In the genomic region with DNA sequence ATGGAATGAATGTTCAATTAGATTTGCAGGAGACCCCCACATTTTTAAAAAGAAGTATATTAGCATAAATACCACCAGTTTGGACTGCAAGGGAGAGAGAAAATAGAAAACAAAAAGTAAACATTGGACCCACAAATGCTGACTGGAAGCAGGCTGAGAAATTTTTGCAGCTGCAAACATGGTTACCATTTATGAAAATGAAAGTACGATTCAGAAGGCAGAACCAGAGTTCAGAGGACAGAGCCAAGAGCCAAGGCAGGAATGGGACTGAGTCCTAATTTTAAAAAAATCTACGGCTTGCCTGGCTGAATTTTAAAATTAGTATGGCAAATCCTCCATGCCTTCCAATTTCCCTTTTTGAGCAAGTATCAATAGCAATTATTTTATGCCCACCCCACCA, we compare ENCODE assay signal across 37 cellular contexts.
"Had no signal": no experiment of that assay in that cellular context is flagged by ENCODE, and none has a peak within 500 bp of the region (broad histone marks: within the 10 kb centered on the region; RNA-seq: fewer than 3 reads in every experiment).

No MANE protein-coding gene starts in this region.

- H3K9me3 Mint-ChIP-seq: activated naive CD4-positive, alpha-beta T cell treated with anti-CD3 and anti-CD28 coated beads for 36 hours; activated naive CD4-positive, alpha-beta T cell treated with anti-CD3 and anti-CD28 coated beads, Interleukin-2, amount 10 ng/mL, durations not matched to agents 7 days and 5 days; activated naive CD4-positive, alpha-beta T cell treated with anti-CD3 and anti-CD28 coated beads, Interleukin-2, amount 50 U/mL, for 24 hours; activated naive CD8-positive, alpha-beta T cell treated with anti-CD3 and anti-CD28 coated beads for 36 hours; activated naive CD8-positive, alpha-beta T cell treated with anti-CD3 and anti-CD28 coated beads, Interleukin-2, amount 10 ng/mL, durations not matched to agents 7 days and 5 days; activated naive CD8-positive, alpha-beta T cell treated with anti-CD3 and anti-CD28 coated beads, Interleukin-2, amount 50 U/mL, for 24 hours; activated T-cell treated with anti-CD3 and anti-CD28 coated beads, Interleukin-2, amount 50 U/mL, for 24 hours; activated T-cell treated with anti-CD3 and anti-CD28 coated beads, Interleukin-2, amount 50 U/mL, for 72 hours; activated T-helper 1 cell treated with anti-CD3 and anti-CD28 coated beads, Interleukin-12 subunit alpha, Interleukin-12 subunit beta, Interleukin-2, Interleukin-4 antibody, amounts not matched to agents 30 ng/mL and 10 ng/mL and 1 ng/mL, durations not matched to agents 14 hours and 24 hours and 36 hours; activated T-helper 17 cell treated with anti-CD3 and anti-CD28 coated beads, Interleukin-2, amount 50 U/mL, for 72 hours; activated T-helper 2 cell treated with anti-CD3 and anti-CD28 coated beads, Interferon-gamma antibody, Interleukin-2, Interleukin-4, amounts not matched to agents 10 μg/mL and 5 μg/mL and 100 μg/mL, durations not matched to agents 14 hours and 24 hours and 36 hours had no signal

- H3K36me3 ChIP-seq: adrenal gland, ascending aorta, brain microvascular endothelial cell, breast epithelium, cardiac muscle cell had no signal

- H3K4me1 ChIP-seq: adrenal gland, ascending aorta, body of pancreas, breast epithelium had no signal

- H3K27ac Mint-ChIP-seq: activated naive CD4-positive, alpha-beta T cell treated with anti-CD3 and anti-CD28 coated beads for 36 hours; activated naive CD4-positive, alpha-beta T cell treated with anti-CD3 and anti-CD28 coated beads, Interleukin-2, amount 10 ng/mL, durations not matched to agents 7 days and 5 days; activated naive CD4-positive, alpha-beta T cell treated with anti-CD3 and anti-CD28 coated beads, Interleukin-2, amount 50 U/mL, for 24 hours; activated naive CD4-positive, alpha-beta T cell treated with anti-CD3 and anti-CD28 coated beads, Interleukin-2, amount 50 U/mL, for 72 hours; activated naive CD8-positive, alpha-beta T cell; activated naive CD8-positive, alpha-beta T cell treated with anti-CD3 and anti-CD28 coated beads for 36 hours; activated naive CD8-positive, alpha-beta T cell treated with anti-CD3 and anti-CD28 coated beads, Interleukin-2, amount 10 ng/mL, durations not matched to agents 7 days and 5 days; activated naive CD8-positive, alpha-beta T cell treated with anti-CD3 and anti-CD28 coated beads, Interleukin-2, amount 50 U/mL, for 24 hours; activated T-cell treated with anti-CD3 and anti-CD28 coated beads, Interleukin-2, amount 50 U/mL, for 24 hours; activated T-cell treated with anti-CD3 and anti-CD28 coated beads, Interleukin-2, amount 50 U/mL, for 72 hours; activated T-helper 1 cell treated with anti-CD3 and anti-CD28 coated beads, Interleukin-12 subunit alpha, Interleukin-12 subunit beta, Interleukin-2, Interleukin-4 antibody, amounts not matched to agents 30 ng/mL and 10 ng/mL and 1 ng/mL, durations not matched to agents 14 hours and 24 hours and 36 hours; activated T-helper 17 cell treated with anti-CD3 and anti-CD28 coated beads, Interleukin-2, amount 50 U/mL, for 72 hours; activated T-helper 2 cell treated with anti-CD3 and anti-CD28 coated beads, Interferon-gamma antibody, Interleukin-2, Interleukin-4, amounts not matched to agents 10 μg/mL and 5 μg/mL and 100 μg/mL, durations not matched to agents 14 hours and 24 hours and 36 hours; brain had no signal

- H3K9me3 ChIP-seq: adrenal gland, ascending aorta, body of pancreas, breast epithelium had no signal

- H3K36me3 Mint-ChIP-seq: activated naive CD4-positive, alpha-beta T cell treated with anti-CD3 and anti-CD28 coated beads, Interleukin-2, amount 10 ng/mL, durations not matched to agents 7 days and 5 days; activated naive CD4-positive, alpha-beta T cell treated with anti-CD3 and anti-CD28 coated beads, Interleukin-2, amount 50 U/mL, for 24 hours; activated naive CD4-positive, alpha-beta T cell treated with anti-CD3 and anti-CD28 coated beads, Interleukin-2, amount 50 U/mL, for 72 hours; activated naive CD8-positive, alpha-beta T cell; activated naive CD8-positive, alpha-beta T cell treated with anti-CD3 and anti-CD28 coated beads for 36 hours; activated naive CD8-positive, alpha-beta T cell treated with anti-CD3 and anti-CD28 coated beads, Interleukin-2, amount 10 ng/mL, durations not matched to agents 7 days and 5 days; brain had no signal

- ATAC-seq: activated naive CD4-positive, alpha-beta T cell treated with anti-CD3 and anti-CD28 coated beads, Interleukin-2, amount 50 U/mL, for 72 hours; activated naive CD8-positive, alpha-beta T cell treated with anti-CD3 and anti-CD28 coated beads, Interleukin-2, amount 50 U/mL, for 24 hours; activated T-cell treated with anti-CD3 and anti-CD28 coated beads, Interleukin-2, amount 50 U/mL, for 4 hours; activated T-cell treated with anti-CD3 and anti-CD28 coated beads, Interleukin-2, amount 50 U/mL, for 72 hours; activated T-helper 17 cell treated with anti-CD3 and anti-CD28 coated beads, Interleukin-2, amount 50 U/mL, for 72 hours; body of pancreas had no signal

- H3K4me3 ChIP-seq: adrenal gland, ascending aorta, body of pancreas, breast epithelium, cardiac muscle cell had no signal

- H3K4me1 Mint-ChIP-seq: activated naive CD4-positive, alpha-beta T cell treated with anti-CD3 and anti-CD28 coated beads, Interleukin-2, amount 10 ng/mL, durations not matched to agents 7 days and 5 days; activated naive CD4-positive, alpha-beta T cell treated with anti-CD3 and anti-CD28 coated beads, Interleukin-2, amount 50 U/mL, for 24 hours; activated naive CD8-positive, alpha-beta T cell treated with anti-CD3 and anti-CD28 coated beads for 36 hours; activated naive CD8-positive, alpha-beta T cell treated with anti-CD3 and anti-CD28 coated beads, Interleukin-2, amount 10 ng/mL, durations not matched to agents 7 days and 5 days; activated naive CD8-positive, alpha-beta T cell treated with anti-CD3 and anti-CD28 coated beads, Interleukin-2, amount 50 U/mL, for 24 hours; activated T-helper 17 cell treated with anti-CD3 and anti-CD28 coated beads, Interleukin-2, amount 50 U/mL, for 72 hours; brain; central memory CD8-positive, alpha-beta T cell had no signal

- H3K27me3 Mint-ChIP-seq: activated naive CD4-positive, alpha-beta T cell treated with anti-CD3 and anti-CD28 coated beads, Interleukin-2, amount 10 ng/mL, durations not matched to agents 7 days and 5 days; activated naive CD8-positive, alpha-beta T cell; activated naive CD8-positive, alpha-beta T cell treated with anti-CD3 and anti-CD28 coated beads for 36 hours; activated naive CD8-positive, alpha-beta T cell treated with anti-CD3 and anti-CD28 coated beads, Interleukin-2, amount 10 ng/mL, durations not matched to agents 7 days and 5 days had no signal

- H3K27ac ChIP-seq: adrenal gland, ascending aorta, body of pancreas, brain microvascular endothelial cell, breast epithelium, cardiac muscle cell had no signal

- DNase-seq: activated effector memory CD4-positive, alpha-beta T cell treated with anti-CD3 and anti-CD28 coated beads, Interleukin-2, amount 50 U/mL, for 16 hours; activated effector memory CD4-positive, alpha-beta T cell treated with Interleukin-2 at 50 U/mL for 16 hours; activated gamma-delta T cell; activated gamma-delta T cell treated with Interleukin-2 at 50 U/mL for 16 hours; activated naive CD4-positive, alpha-beta T cell; activated naive CD4-positive, alpha-beta T cell treated with anti-CD3 and anti-CD28 coated beads for 36 hours; activated naive CD4-positive, alpha-beta T cell treated with anti-CD3 and anti-CD28 coated beads, Interleukin-2, amount 10 ng/mL, durations not matched to agents 7 days and 5 days; activated naive CD4-positive, alpha-beta T cell treated with anti-CD3 and anti-CD28 coated beads, Interleukin-2, amount 50 U/mL, for 16 hours; activated naive CD4-positive, alpha-beta T cell treated with Interleukin-2 at 50 U/mL for 16 hours; activated naive CD8-positive, alpha-beta T cell treated with anti-CD3 and anti-CD28 coated beads for 36 hours; activated naive CD8-positive, alpha-beta T cell treated with anti-CD3 and anti-CD28 coated beads, Interleukin-2, amount 10 ng/mL, durations not matched to agents 7 days and 5 days; activated naive CD8-positive, alpha-beta T cell treated with anti-CD3 and anti-CD28 coated beads, Interleukin-2, amount 50 U/mL, for 24 hours; activated T-cell treated with anti-CD3 and anti-CD28 coated beads, Interleukin-2, amount 50 U/mL, for 24 hours; activated T-cell treated with anti-CD3 and anti-CD28 coated beads, Interleukin-2, amount 50 U/mL, for 4 hours; activated T-cell treated with anti-CD3 and anti-CD28 coated beads, Interleukin-2, amount 50 U/mL, for 48 hours; activated T-cell treated with anti-CD3 and anti-CD28 coated beads, Interleukin-2, amount 50 U/mL, for 72 hours; adrenal gland; amniotic stem cell; amygdala; anterior cingulate cortex; aorta; body of pancreas; brain microvascular endothelial cell; caudate nucleus; central memory CD4-positive, alpha-beta T cell; cerebellar nuclear complex had no signal

- H3K4me3 Mint-ChIP-seq: activated naive CD4-positive, alpha-beta T cell treated with anti-CD3 and anti-CD28 coated beads for 36 hours; activated naive CD4-positive, alpha-beta T cell treated with anti-CD3 and anti-CD28 coated beads, Interleukin-2, amount 10 ng/mL, durations not matched to agents 7 days and 5 days; activated naive CD4-positive, alpha-beta T cell treated with anti-CD3 and anti-CD28 coated beads, Interleukin-2, amount 50 U/mL, for 24 hours; activated naive CD8-positive, alpha-beta T cell; activated naive CD8-positive, alpha-beta T cell treated with anti-CD3 and anti-CD28 coated beads for 36 hours; activated naive CD8-positive, alpha-beta T cell treated with anti-CD3 and anti-CD28 coated beads, Interleukin-2, amount 10 ng/mL, durations not matched to agents 7 days and 5 days; activated naive CD8-positive, alpha-beta T cell treated with anti-CD3 and anti-CD28 coated beads, Interleukin-2, amount 50 U/mL, for 24 hours; activated T-cell treated with anti-CD3 and anti-CD28 coated beads, Interleukin-2, amount 50 U/mL, for 24 hours; activated T-cell treated with anti-CD3 and anti-CD28 coated beads, Interleukin-2, amount 50 U/mL, for 4 hours; activated T-cell treated with anti-CD3 and anti-CD28 coated beads, Interleukin-2, amount 50 U/mL, for 72 hours; activated T-helper 1 cell treated with anti-CD3 and anti-CD28 coated beads, Interleukin-12 subunit alpha, Interleukin-12 subunit beta, Interleukin-2, Interleukin-4 antibody, amounts not matched to agents 30 ng/mL and 10 ng/mL and 1 ng/mL, durations not matched to agents 14 hours and 24 hours and 36 hours; activated T-helper 17 cell treated with anti-CD3 and anti-CD28 coated beads, Interleukin-2, amount 50 U/mL, for 72 hours; brain; central memory CD8-positive, alpha-beta T cell had no signal

- H3K27me3 ChIP-seq: adrenal gland, ascending aorta, body of pancreas, brain microvascular endothelial cell, breast epithelium had no signal
